1 cellular context compared by ENCODE assay signal in genomic region chr13:30157616-30157993, GRCh38.
TF ChIP-seq lines count a peak whose summit lies in the region.

No MANE protein-coding gene starts in this region.

TF ChIP-seq in GM12878, 131 proteins besides CTCF, POLR2A, EP300 and RAD21 (continued from another document):
- no peak for TF ChIP-seq E2F8 (IDR thresholded peaks at IDR 0.05; ENCODE audit: low read depth, partially characterized antibody)
- peak; percentile 14 to 42; a peak in 2 of 4 replicates for TF ChIP-seq IKZF2 (IDR thresholded peaks at IDR 0.05)
- no peak for TF ChIP-seq HDAC2 (IDR thresholded peaks at IDR 0.05)
- peak; percentile 91 for TF ChIP-seq MEF2A (IDR thresholded peaks at IDR 0.05; ENCODE audit: insufficient read depth, low read depth, low read length)
- TF ChIP-seq HDGF (IDR thresholded peaks at IDR 0.05): no peak
- TF ChIP-seq ZBTB4 (CRISPR knock-in tag; IDR thresholded peaks at IDR 0.05): no peak
- no peak for TF ChIP-seq PML (IDR thresholded peaks at IDR 0.05; ENCODE audit: low read length)
- TF ChIP-seq TARDBP (IDR thresholded peaks at IDR 0.05; ENCODE audit: borderline replicate concordance): no peak
- TF ChIP-seq SRF (IDR thresholded peaks at IDR 0.05; ENCODE audit: low read depth in 2 of 2, low read length in 2 of 2): no peak
- TF ChIP-seq JUNB (IDR thresholded peaks at IDR 0.05): peak; percentile 17; the same call in 1 of the 2 replicates
- peak; percentile 96 for TF ChIP-seq EED (IDR thresholded peaks at IDR 0.05; ENCODE audit: low read depth)
- no peak for TF ChIP-seq TBL1XR1 (IDR thresholded peaks at IDR 0.05; ENCODE audit: low read depth, low read length)
- no peak for TF ChIP-seq PAX8 (IDR thresholded peaks at IDR 0.05)
- no peak for TF ChIP-seq WRNIP1 (IDR thresholded peaks at IDR 0.05; ENCODE audit: borderline replicate concordance, low read depth, low read length)
- TF ChIP-seq POLR2AphosphoS5 (IDR thresholded peaks at IDR 0.05; ENCODE audit: low read length): peak; percentile 28; the same call in 1 of the 2 replicates
- TF ChIP-seq IKZF1 (conservative IDR thresholded peaks at IDR 0.05): peak; percentile 60
- peak in 1 of 2 experiments; percentile 30; a peak in 1 of 4 replicates for TF ChIP-seq ETV6 (conservative IDR thresholded peaks at IDR 0.05 in 1 of 2, IDR thresholded peaks at IDR 0.05 in 1 of 2; ENCODE audit: borderline replicate concordance in 1 of 2, low read depth in 1 of 2)
- TF ChIP-seq BMI1 (IDR thresholded peaks at IDR 0.05; ENCODE audit: borderline replicate concordance): no peak
- peak; percentile 24 for TF ChIP-seq SKIL (IDR thresholded peaks at IDR 0.05; ENCODE audit: low read depth, poor library complexity, severe bottlenecking)
- TF ChIP-seq CUX1 (IDR thresholded peaks at IDR 0.05; ENCODE audit: insufficient replicate concordance, low read depth, low read length): no peak
- 0 out of 2 replicates have a peak, but pooled peaks have one; percentile 20 for TF ChIP-seq FOXM1 (IDR thresholded peaks at IDR 0.05; ENCODE audit: low read depth, low read length)
- TF ChIP-seq BCL3 (IDR thresholded peaks at IDR 0.05; ENCODE audit: borderline replicate concordance, insufficient read depth, low read depth, low read length, poor library complexity, severe bottlenecking): peak; percentile 53
- no peak for TF ChIP-seq NKRF (conservative IDR thresholded peaks at IDR 0.05)
- peak; percentile 42; the same call in 1 of the 2 replicates for TF ChIP-seq CREM (IDR thresholded peaks at IDR 0.05; ENCODE audit: low read depth)
- TF ChIP-seq YY1 (IDR thresholded peaks at IDR 0.05; ENCODE audit: low read depth, low read length): no peak; the same call in 1 of the 2 replicates
- TF ChIP-seq EZH2 (IDR thresholded peaks at IDR 0.05; ENCODE audit: borderline replicate concordance, control insufficient read depth, low read depth, low read length): no peak
- no peak for TF ChIP-seq JUND (IDR thresholded peaks at IDR 0.05; ENCODE audit: low read depth, low read length)
- no peak for TF ChIP-seq USF2 (IDR thresholded peaks at IDR 0.05; ENCODE audit: borderline replicate concordance, low read depth, low read length)
- no peak for TF ChIP-seq ZNF217 (IDR thresholded peaks at IDR 0.05)
- peak; percentile 46; the same call in 1 of the 2 replicates for TF ChIP-seq CBFB (IDR thresholded peaks at IDR 0.05; ENCODE audit: low read depth)
- TF ChIP-seq TCF12 (IDR thresholded peaks at IDR 0.05; ENCODE audit: low read depth, low read length): no peak
- peak; percentile 69 for TF ChIP-seq MEF2B (IDR thresholded peaks at IDR 0.05; ENCODE audit: partially characterized antibody, poor library complexity, severe bottlenecking)
- TF ChIP-seq ESRRA (IDR thresholded peaks at IDR 0.05; ENCODE audit: low read length): no peak
